Comparison of ENCODE assay signal across 23 cellular contexts in genomic region chrX:130560558-130560957, GRCh38.
"Had no signal": no experiment of that assay in that cellular context is flagged by ENCODE, and none has a peak within 500 bp of the region (broad histone marks: within the 10 kb centered on the region; RNA-seq: fewer than 3 reads in every experiment).

No MANE protein-coding gene starts in this region.

- DNase-seq: activated B cell treated with CpG ODN at 0.5 μM for 24 hours; activated CD4-positive, alpha-beta memory T cell treated with anti-CD3 and anti-CD28 coated beads for 36 hours; activated CD4-positive, alpha-beta T cell treated with anti-CD3 and anti-CD28 coated beads for 48 hours; activated naive CD4-positive, alpha-beta T cell treated with Interleukin-2 at 50 U/mL for 16 hours; activated naive CD8-positive, alpha-beta T cell treated with anti-CD3 and anti-CD28 coated beads for 36 hours; activated T-cell treated with anti-CD3 and anti-CD28 coated beads, Interleukin-2, amount 50 U/mL, for 48 hours; amniotic stem cell; cortex of kidney; endodermal cell; foreskin keratinocyte; kidney; left lung; naive thymus-derived CD8-positive, alpha-beta T cell; ovary; small intestine; stimulated activated CD4-positive, alpha-beta T cell treated with anti-CD3 and anti-CD28 coated beads, Interleukin-15, amount 100 ng/mL, for 24 hours; testis; trophoblast cell had no signal

- H3K36me3 Mint-ChIP-seq: activated CD4-positive, alpha-beta memory T cell treated with anti-CD3 and anti-CD28 coated beads for 36 hours; activated naive CD8-positive, alpha-beta T cell treated with anti-CD3 and anti-CD28 coated beads for 36 hours; naive thymus-derived CD8-positive, alpha-beta T cell; stimulated activated memory B cell treated with anti-CD40 and anti-IgM and Interleukin-4, amounts not matched to agents 10 μg/mL and 1 μg/mL and 100 μg/mL, for 72 hours had no signal

- H3K27ac Mint-ChIP-seq: activated B cell treated with CpG ODN at 0.5 μM for 24 hours; activated CD4-positive, alpha-beta memory T cell treated with anti-CD3 and anti-CD28 coated beads for 36 hours; activated naive CD8-positive, alpha-beta T cell treated with anti-CD3 and anti-CD28 coated beads for 36 hours; endodermal cell; naive thymus-derived CD8-positive, alpha-beta T cell; stimulated activated memory B cell treated with anti-CD40 and anti-IgM and Interleukin-4, amounts not matched to agents 10 μg/mL and 1 μg/mL and 100 μg/mL, for 72 hours; T-helper 1 cell treated with Interleukin-12 subunit alpha and Interleukin-12 subunit beta and Interleukin-4 antibody, amounts not matched to agents 30 μg/mL and 1 μg/mL, for 36 hours had no signal

- H3K36me3 ChIP-seq: cardiac muscle cell, left lung, neutrophil, ovary had no signal

- H3K27me3 ChIP-seq: cardiac muscle cell, foreskin keratinocyte, left lung, neutrophil, ovary, testis had no signal

- H3K27ac ChIP-seq: cardiac muscle cell, foreskin keratinocyte, left lung, neutrophil, ovary, testis had no signal

- H3K9me3 ChIP-seq: left lung, neutrophil, ovary, testis had no signal

- H3K27me3 Mint-ChIP-seq: activated B cell treated with CpG ODN at 0.5 μM for 24 hours; stimulated activated memory B cell treated with anti-CD40 and anti-IgM and Interleukin-4, amounts not matched to agents 10 μg/mL and 1 μg/mL and 100 μg/mL, for 72 hours had no signal

- H3K4me1 ChIP-seq: foreskin keratinocyte, left lung, testis had no signal

- H3K4me3 Mint-ChIP-seq: activated B cell treated with CpG ODN at 0.5 μM for 24 hours; activated CD4-positive, alpha-beta memory T cell treated with anti-CD3 and anti-CD28 coated beads for 36 hours; activated naive CD8-positive, alpha-beta T cell treated with anti-CD3 and anti-CD28 coated beads for 36 hours; endodermal cell; naive thymus-derived CD8-positive, alpha-beta T cell; stimulated activated memory B cell treated with anti-CD40 and anti-IgM and Interleukin-4, amounts not matched to agents 10 μg/mL and 1 μg/mL and 100 μg/mL, for 72 hours; T-helper 1 cell treated with Interleukin-12 subunit alpha and Interleukin-12 subunit beta and Interleukin-4 antibody, amounts not matched to agents 30 μg/mL and 1 μg/mL, for 36 hours had no signal

- H3K4me3 ChIP-seq: cardiac muscle cell, left lung, lung, ovary, testis had no signal

- H3K9me3 Mint-ChIP-seq: activated B cell treated with CpG ODN at 0.5 μM for 24 hours; activated CD4-positive, alpha-beta memory T cell treated with anti-CD3 and anti-CD28 coated beads for 36 hours; activated naive CD8-positive, alpha-beta T cell treated with anti-CD3 and anti-CD28 coated beads for 36 hours; naive thymus-derived CD8-positive, alpha-beta T cell; T-helper 1 cell treated with Interleukin-12 subunit alpha and Interleukin-12 subunit beta and Interleukin-4 antibody, amounts not matched to agents 30 μg/mL and 1 μg/mL, for 36 hours had no signal

- H3K4me1 Mint-ChIP-seq: activated naive CD8-positive, alpha-beta T cell treated with anti-CD3 and anti-CD28 coated beads for 36 hours; endodermal cell; naive thymus-derived CD8-positive, alpha-beta T cell; stimulated activated memory B cell treated with anti-CD40 and anti-IgM and Interleukin-4, amounts not matched to agents 10 μg/mL and 1 μg/mL and 100 μg/mL, for 72 hours had no signal
